Comparison of ENCODE assay signal across 16 cellular contexts in the genomic region with DNA sequence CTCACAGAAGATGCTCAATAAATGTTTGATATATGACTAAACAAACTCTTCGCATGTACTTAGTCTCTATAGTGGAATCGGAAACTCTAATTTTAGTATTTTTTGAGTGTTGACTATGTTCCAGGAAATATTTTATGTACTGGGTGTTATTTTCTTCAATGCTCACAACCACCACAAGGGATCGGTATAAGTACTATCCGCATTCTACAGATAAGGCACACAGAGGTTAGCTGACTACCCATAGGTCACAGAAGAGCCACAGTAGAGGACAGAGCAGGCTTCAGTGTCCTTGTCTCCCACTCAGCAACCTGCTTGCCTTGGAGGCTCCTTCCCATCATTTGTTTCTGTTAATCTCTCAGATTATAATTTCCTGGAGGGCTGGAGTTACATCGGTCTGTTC.
DNase-seq lines count a peak whose midpoint lies in the region; ATAC-seq and TF ChIP-seq lines count a peak whose summit lies in the region.
"Had no signal": no experiment of that assay in that cellular context is flagged by ENCODE, and none has a peak within 500 bp of the region (broad histone marks: within the 10 kb centered on the region; RNA-seq: fewer than 3 reads in every experiment).

No MANE protein-coding gene starts in this region.

- H3K36me3 ChIP-seq in GM23338 (ENCODE audit: insufficient read depth) = no peaks in the 10 kb centered on the region
- H3K36me3 ChIP-seq in endodermal cell (ENCODE audit: control insufficient read depth, insufficient read depth, low read length) = no peaks in the 10 kb centered on the region
- H3K36me3 ChIP-seq: BLaER1 had no signal

- no peaks in the 10 kb centered on the region for H3K27me3 ChIP-seq in GM23338 (ENCODE audit: insufficient read depth)
- no peaks in the 10 kb centered on the region for H3K27me3 ChIP-seq in endodermal cell (ENCODE audit: control insufficient read depth, insufficient read depth, low read length, poor library complexity, severe bottlenecking)
- H3K27me3 ChIP-seq: BLaER1 had no signal

- no peaks in the 10 kb centered on the region for H3K79me2 ChIP-seq in GM23338 (replicated peaks; ENCODE audit: insufficient read depth)

- H3K4me3 ChIP-seq in GM23338 = no peak overlapping the region
- H3K4me3 ChIP-seq in endodermal cell (ENCODE audit: low read length) = no peak overlapping the region
- H3K4me3 ChIP-seq: BLaER1 had no signal

- TF ChIP-seq CTCF in GM23338 (conservative IDR thresholded peaks at IDR 0.05; ENCODE audit: low read depth in 2 of 2) (peak; percentile 44 to 54), WTC11 (IDR thresholded peaks at IDR 0.05) (no peak), endodermal cell (conservative IDR thresholded peaks at IDR 0.05) (peak; percentile 58), mesothelial cell of epicardium (IDR thresholded peaks at IDR 0.05; ENCODE audit: unreplicated experiment) (peak; percentile 31)

- H3K27ac Mint-ChIP-seq in GM23338 (no peak overlapping the region), WTC11 (no peak overlapping the region), endodermal cell (no peak overlapping the region), mesothelial cell of epicardium (no peak overlapping the region)
- H3K27ac Mint-ChIP-seq: CD14-positive monocyte; CD4-positive, alpha-beta memory T cell had no signal

- DNase-seq in GM23338 (ENCODE audit: low spot score) (peak; percentile 45), WTC11 (ENCODE audit: low spot score) (no peak), endodermal cell (no peak), mesothelial cell of epicardium (ENCODE audit: low spot score in 2 of 2, unreplicated experiment in 2 of 2) (no peak), NCI-H1105 treated with DMSO at 0.1 percent for 48 hours (lab: John Stamatoyannopoulos, UW) (no peak)
- no peak for DNase-seq in activated T-cell treated with anti-CD3 and anti-CD28 coated beads, Interleukin-2, amount 50 U/mL, for 1 hour
- DNase-seq: 8988T; CD4-positive, alpha-beta memory T cell; DMS153; DND-41; EL; HCEC 1CT had no signal

- no peak overlapping the region for H2AFZ ChIP-seq in GM23338

- H3K9ac ChIP-seq in endodermal cell (ENCODE audit: extremely low read depth, low read length, poor library complexity, severe bottlenecking) = no peak overlapping the region
- H3K9ac ChIP-seq: BLaER1 had no signal

- H3K9me3 ChIP-seq in endodermal cell (ENCODE audit: control insufficient read depth, low read length) = no peaks in the 10 kb centered on the region
- H3K9me3 ChIP-seq: BLaER1 had no signal

- POLR2A ChIA-PET in WTC11 (lab: Charles Lee) = no interaction called here

- ATAC-seq in GM23338 = peak; percentile 52; the same call in 2 of the 3 replicates
- peak; percentile 71 for ATAC-seq in WTC11
- ATAC-seq in HG03565 (IDR thresholded peaks at IDR 0.05; ENCODE audit: unreplicated experiment) = no peak

- H3K4me1 ChIP-seq in GM23338 (ENCODE audit: insufficient read depth) (peaks cover 24% of the 10 kb centered on the region), endodermal cell (ENCODE audit: control insufficient read depth, insufficient read depth, low read length) (no peaks in the 10 kb centered on the region)
- H3K4me1 ChIP-seq: BLaER1 had no signal

- H3K4me1 Mint-ChIP-seq in GM23338 (peaks cover 36% of the 10 kb centered on the region), WTC11 (peaks cover 43% of the 10 kb centered on the region), endodermal cell (peaks cover 17% of the 10 kb centered on the region), mesothelial cell of epicardium (peaks cover 12% of the 10 kb centered on the region)
- H3K4me1 Mint-ChIP-seq: CD14-positive monocyte; CD4-positive, alpha-beta memory T cell had no signal

- H3K9me2 ChIP-seq in GM23338 (ENCODE audit: insufficient read depth) = peaks cover 19% of the 10 kb centered on the region

- no peaks in the 10 kb centered on the region for H4K20me1 ChIP-seq in GM23338 (replicated peaks; ENCODE audit: insufficient read depth)
- H4K20me1 ChIP-seq: BLaER1 had no signal

- H3K9me3 Mint-ChIP-seq in GM23338 (no peaks in the 10 kb centered on the region), WTC11 (peaks cover 5% of the 10 kb centered on the region; the same call in 1 of the 2 replicates), endodermal cell (no peaks in the 10 kb centered on the region), mesothelial cell of epicardium (no peaks in the 10 kb centered on the region)

- H3K27me3 Mint-ChIP-seq in GM23338 (ENCODE audit: insufficient read depth, low read depth, poor library complexity) (peaks cover 4% of the 10 kb centered on the region), WTC11 (ENCODE audit: low read depth) (no peaks in the 10 kb centered on the region), endodermal cell (ENCODE audit: insufficient read depth) (no peaks in the 10 kb centered on the region), mesothelial cell of epicardium (ENCODE audit: low read depth) (no peaks in the 10 kb centered on the region)

- WGBS in endodermal cell (ENCODE audit: insufficient coverage in 1 of 2, insufficient read length in 1 of 2), 2 experiments = 97 to 100% methylated on average over 2 to 5 of the region's 5 CpGs

- CTCF ChIA-PET in WTC11 (lab: Charles Lee) = interaction anchor here (0.7 kb wide), 1 partner anchor 62 kb away, joined by 3 read pairs; no protein-coding TSS in a partner anchor

- H3F3A ChIP-seq in GM23338 (replicated peaks; ENCODE audit: low read depth) = 0 out of 2 replicates have a peak, but pooled peaks cover 3% of the 10 kb centered on the region

- no peak overlapping the region for H3K4me2 ChIP-seq in GM23338
- H3K4me2 ChIP-seq: BLaER1 had no signal

- H3K27ac ChIP-seq in GM23338 (ENCODE audit: low read depth) (no peak overlapping the region), endodermal cell (ENCODE audit: low read depth, low read length) (no peak overlapping the region)
- H3K27ac ChIP-seq: BLaER1, HL-60 had no signal

- H3K36me3 Mint-ChIP-seq in GM23338 (ENCODE audit: low read depth) (no peaks in the 10 kb centered on the region), WTC11 (no peaks in the 10 kb centered on the region), endodermal cell (ENCODE audit: low read depth) (no peaks in the 10 kb centered on the region), mesothelial cell of epicardium (no peaks in the 10 kb centered on the region)
- H3K36me3 Mint-ChIP-seq: CD14-positive monocyte; CD4-positive, alpha-beta memory T cell had no signal

- H3K4me3 Mint-ChIP-seq in GM23338 (no peak overlapping the region), WTC11 (no peak overlapping the region), endodermal cell (no peak overlapping the region), mesothelial cell of epicardium (no peak overlapping the region)
- H3K4me3 Mint-ChIP-seq: CD14-positive monocyte; CD4-positive, alpha-beta memory T cell had no signal

TF ChIP-seq in GM23338, 12 proteins besides CTCF, POLR2A, EP300 and RAD21:
- TF ChIP-seq ZNF331 (CRISPR knock-in tag; IDR thresholded peaks at IDR 0.05; ENCODE audit: low read depth) (no peak), NANOG (IDR thresholded peaks at IDR 0.05; ENCODE audit: borderline replicate concordance) (no peak)

TF ChIP-seq in WTC11, 78 proteins besides CTCF, POLR2A, EP300 and RAD21:
- TF ChIP-seq TEAD4 (CRISPR knock-in tag; IDR thresholded peaks at IDR 0.05) = no peak
- TF ChIP-seq, protein P1, sequence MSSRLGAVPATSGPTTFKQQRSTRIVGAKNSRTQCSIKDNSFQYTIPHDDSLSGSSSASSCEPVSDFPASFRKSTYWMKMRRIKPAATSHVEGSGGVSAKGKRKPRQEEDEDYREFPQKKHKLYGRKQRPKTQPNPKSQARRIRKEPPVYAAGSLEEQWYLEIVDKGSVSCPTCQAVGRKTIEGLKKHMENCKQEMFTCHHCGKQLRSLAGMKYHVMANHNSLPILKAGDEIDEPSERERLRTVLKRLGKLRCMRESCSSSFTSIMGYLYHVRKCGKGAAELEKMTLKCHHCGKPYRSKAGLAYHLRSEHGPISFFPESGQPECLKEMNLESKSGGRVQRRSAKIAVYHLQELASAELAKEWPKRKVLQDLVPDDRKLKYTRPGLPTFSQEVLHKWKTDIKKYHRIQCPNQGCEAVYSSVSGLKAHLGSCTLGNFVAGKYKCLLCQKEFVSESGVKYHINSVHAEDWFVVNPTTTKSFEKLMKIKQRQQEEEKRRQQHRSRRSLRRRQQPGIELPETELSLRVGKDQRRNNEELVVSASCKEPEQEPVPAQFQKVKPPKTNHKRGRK (CRISPR knock-in tag; IDR thresholded peaks at IDR 0.05; ENCODE audit: borderline replicate concordance) = no peak
- TF ChIP-seq NFATC4 (CRISPR knock-in tag; IDR thresholded peaks at IDR 0.05) = no peak
- TF ChIP-seq, protein P2, sequence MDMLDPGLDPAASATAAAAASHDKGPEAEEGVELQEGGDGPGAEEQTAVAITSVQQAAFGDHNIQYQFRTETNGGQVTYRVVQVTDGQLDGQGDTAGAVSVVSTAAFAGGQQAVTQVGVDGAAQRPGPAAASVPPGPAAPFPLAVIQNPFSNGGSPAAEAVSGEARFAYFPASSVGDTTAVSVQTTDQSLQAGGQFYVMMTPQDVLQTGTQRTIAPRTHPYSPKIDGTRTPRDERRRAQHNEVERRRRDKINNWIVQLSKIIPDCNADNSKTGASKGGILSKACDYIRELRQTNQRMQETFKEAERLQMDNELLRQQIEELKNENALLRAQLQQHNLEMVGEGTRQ (CRISPR knock-in tag; IDR thresholded peaks at IDR 0.05) = no peak
- TF ChIP-seq EMX1 (CRISPR knock-in tag; IDR thresholded peaks at IDR 0.05) = no peak
- no peak for TF ChIP-seq RORB (CRISPR knock-in tag; IDR thresholded peaks at IDR 0.05)
- TF ChIP-seq ESRRA (CRISPR knock-in tag; IDR thresholded peaks at IDR 0.05; ENCODE audit: borderline replicate concordance) = no peak
- no peak for TF ChIP-seq FOXP1 (CRISPR knock-in tag; IDR thresholded peaks at IDR 0.05; ENCODE audit: borderline replicate concordance)
